Comparison of ENCODE assay signal across 15 cellular contexts in the genomic region with DNA sequence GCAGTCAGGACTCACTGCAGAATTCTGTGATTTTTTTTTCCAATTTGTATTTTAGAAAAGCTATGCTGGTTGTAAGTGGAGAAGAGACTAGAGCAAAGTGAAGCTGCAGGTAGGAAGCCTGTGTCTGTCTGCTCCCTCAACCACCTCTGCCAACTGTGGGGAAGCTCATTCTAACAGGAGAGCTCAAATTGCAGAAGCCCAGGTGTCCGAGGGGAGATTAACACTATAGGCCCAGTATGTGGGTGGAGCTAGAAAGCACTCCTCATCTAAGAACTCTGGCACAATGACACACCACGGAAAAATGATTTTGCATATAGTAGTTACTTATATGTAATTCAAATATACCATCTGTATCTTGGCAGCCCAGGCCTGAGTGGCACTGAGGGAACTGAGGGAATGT. TPM values are rescaled to one million over a fixed set of nuclear protein-coding genes. Genes with fewer than 3 reads are reported as not detected.
"Had no signal": no experiment of that assay in that cellular context is flagged by ENCODE, and none has a peak within 500 bp of the region (broad histone marks: within the 10 kb centered on the region; RNA-seq: fewer than 3 reads in every experiment).

No MANE protein-coding gene starts in this region.

RNA-seq across cellular contexts. Expression of gene GSTA3, which starts 13.7 kb away (rescaled TPM):
- total RNA-seq: activated CD4-positive, alpha-beta T cell treated with anti-CD3 and anti-CD28 coated beads for 36 hours; activated CD4-positive, alpha-beta T cell treated with anti-CD3 and anti-CD28 coated beads, Interleukin-2, amount 10 ng/mL, durations not matched to agents 7 days and 5 days; activated CD8-positive, alpha-beta T cell treated with anti-CD3 and anti-CD28 coated beads, Interleukin-2, amount 10 ng/mL, durations not matched to agents 7 days and 5 days; activated naive CD8-positive, alpha-beta T cell treated with anti-CD3 and anti-CD28 coated beads, Interleukin-2, amount 10 ng/mL, durations not matched to agents 7 days and 5 days; activated T-helper 2 cell treated with anti-CD3 and anti-CD28 coated beads, Interferon-gamma antibody, Interleukin-2, Interleukin-4, amounts not matched to agents 10 μg/mL and 5 μg/mL and 100 μg/mL, durations not matched to agents 14 hours and 24 hours and 36 hours; astrocyte; body of pancreas; breast epithelium; IMR-90; K562; MCF 10A; SJCRH30; T-helper 1 cell treated with Interleukin-12 subunit alpha and Interleukin-12 subunit beta and Interleukin-4 antibody, amounts not matched to agents 30 ng/mL and 1 ng/mL, for 36 hours; T-helper 2 cell treated with Interferon-gamma antibody and Interleukin-4, amounts not matched to agents 100 ng/mL and 5 ng/mL, for 36 hours had no signal
- polyA plus RNA-seq: IMR-90, K562 had no signal

RNA-seq across cellular contexts. Expression of gene GSTA5, which starts 55.1 kb away (rescaled TPM):
- total RNA-seq: activated CD4-positive, alpha-beta T cell treated with anti-CD3 and anti-CD28 coated beads for 36 hours; activated CD4-positive, alpha-beta T cell treated with anti-CD3 and anti-CD28 coated beads, Interleukin-2, amount 10 ng/mL, durations not matched to agents 7 days and 5 days; activated CD8-positive, alpha-beta T cell treated with anti-CD3 and anti-CD28 coated beads, Interleukin-2, amount 10 ng/mL, durations not matched to agents 7 days and 5 days; activated naive CD8-positive, alpha-beta T cell treated with anti-CD3 and anti-CD28 coated beads, Interleukin-2, amount 10 ng/mL, durations not matched to agents 7 days and 5 days; activated T-helper 2 cell treated with anti-CD3 and anti-CD28 coated beads, Interferon-gamma antibody, Interleukin-2, Interleukin-4, amounts not matched to agents 10 μg/mL and 5 μg/mL and 100 μg/mL, durations not matched to agents 14 hours and 24 hours and 36 hours; adrenal gland; astrocyte; body of pancreas; breast epithelium; IMR-90; K562; MCF 10A; SJCRH30; T-helper 1 cell treated with Interleukin-12 subunit alpha and Interleukin-12 subunit beta and Interleukin-4 antibody, amounts not matched to agents 30 ng/mL and 1 ng/mL, for 36 hours; T-helper 2 cell treated with Interferon-gamma antibody and Interleukin-4, amounts not matched to agents 100 ng/mL and 5 ng/mL, for 36 hours had no signal
- polyA plus RNA-seq: adrenal gland, IMR-90, K562 had no signal
